ENCODE assay signal across 12 cellular contexts in the genomic region with DNA sequence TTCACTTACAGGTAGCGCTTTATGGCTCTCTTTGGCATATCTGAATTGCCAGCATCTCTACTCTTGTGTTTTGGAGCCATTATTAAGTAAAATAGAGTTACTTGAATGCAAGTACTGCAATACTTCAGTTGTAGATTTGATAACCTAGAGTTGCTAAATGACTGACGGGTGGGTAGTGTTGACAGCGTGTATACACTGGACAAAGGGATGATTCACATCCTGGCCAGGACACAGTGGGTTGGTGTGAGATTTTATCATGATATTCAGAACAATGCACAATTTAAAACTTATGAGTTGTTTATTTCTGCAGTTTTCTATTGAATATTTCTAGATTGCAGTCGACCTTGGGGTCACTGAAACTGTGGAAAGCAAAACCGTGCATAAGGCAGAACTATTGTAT. TPM values are rescaled to one million over a fixed set of nuclear protein-coding genes. Genes with fewer than 3 reads are reported as not detected.
DNase-seq lines count a peak whose midpoint lies in the region; ATAC-seq, FAIRE-seq and TF ChIP-seq lines count a peak whose summit lies in the region.
"Had no signal": no experiment of that assay in that cellular context is flagged by ENCODE, and none has a peak within 500 bp of the region (broad histone marks: within the 10 kb centered on the region; RNA-seq: fewer than 3 reads in every experiment).

No MANE protein-coding gene starts in this region.

- no peak for TF ChIP-seq CTCF in endothelial cell of umbilical vein (IDR thresholded peaks at IDR 0.05; ENCODE audit: extremely low read depth in 1 of 2, insufficient read depth in 1 of 2, low read depth in 1 of 2, low read length in 2 of 2)

- no TSS peak for BruUV-seq in endothelial cell of umbilical vein (replicated peaks; lab: Mats Ljungman, UMichigan)

- no peaks in the 10 kb centered on the region for H3K27me3 ChIP-seq in endothelial cell of umbilical vein (ENCODE audit: control insufficient read depth in 2 of 2, insufficient read depth in 2 of 2, low read length in 2 of 2)
- H3K27me3 ChIP-seq: esophagus muscularis mucosa had no signal

- intact Hi-C loops in endothelial cell of umbilical vein (cut with micrococcal nuclease) = loop anchor here (1.0 kb wide), 2 partner anchors 44 to 67 kb away; a partner anchor contains a TSS

- peak; percentile 85 for FAIRE-seq in endothelial cell of umbilical vein (lab: Jason Lieb, UNC)
- FAIRE-seq: TTC549 had no signal

- no peaks in the 10 kb centered on the region for H3K27me3 Mint-ChIP-seq in activated naive CD8-positive, alpha-beta T cell treated with anti-CD3 and anti-CD28 coated beads, Interleukin-2, amount 50 U/mL, for 24 hours
- no peaks in the 10 kb centered on the region for H3K27me3 Mint-ChIP-seq in activated naive CD8-positive, alpha-beta T cell treated with anti-CD3 and anti-CD28 coated beads for 36 hours
- H3K27me3 Mint-ChIP-seq: type B pancreatic cell had no signal

- POLR2A ChIA-PET in endothelial cell of umbilical vein (lab: Charles Lee) = no interaction called here

- H3K36me3 Mint-ChIP-seq in activated naive CD8-positive, alpha-beta T cell treated with anti-CD3 and anti-CD28 coated beads, Interleukin-2, amount 50 U/mL, for 24 hours (ENCODE audit: low read depth) = peaks cover 11% of the 10 kb centered on the region
- peaks cover 16% of the 10 kb centered on the region for H3K36me3 Mint-ChIP-seq in activated naive CD8-positive, alpha-beta T cell treated with anti-CD3 and anti-CD28 coated beads for 36 hours

- no peak overlapping the region for H3K27ac Mint-ChIP-seq in activated naive CD8-positive, alpha-beta T cell treated with anti-CD3 and anti-CD28 coated beads, Interleukin-2, amount 50 U/mL, for 24 hours
- H3K27ac Mint-ChIP-seq in activated naive CD8-positive, alpha-beta T cell treated with anti-CD3 and anti-CD28 coated beads for 36 hours = no peak overlapping the region
- H3K27ac Mint-ChIP-seq: type B pancreatic cell had no signal

- no peaks in the 10 kb centered on the region for H4K20me1 ChIP-seq in endothelial cell of umbilical vein (replicated peaks; ENCODE audit: control insufficient read depth, extremely low read depth, insufficient read depth, low read length)

- peak overlapping the region; percentile 53 for H3K4me2 ChIP-seq in endothelial cell of umbilical vein (ENCODE audit: insufficient read depth, low read length)

- ATAC-seq in activated naive CD8-positive, alpha-beta T cell treated with anti-CD3 and anti-CD28 coated beads, Interleukin-2, amount 50 U/mL, for 24 hours = peak; percentile 25
- ATAC-seq in HG03442 (IDR thresholded peaks at IDR 0.05; ENCODE audit: unreplicated experiment) = no peak
- no peak for ATAC-seq in HG02642 (IDR thresholded peaks at IDR 0.05; ENCODE audit: poor library complexity, unreplicated experiment)
- no peak for ATAC-seq in HG02852 (IDR thresholded peaks at IDR 0.05; ENCODE audit: unreplicated experiment)

- peaks cover 10% of the 10 kb centered on the region for H3K4me1 Mint-ChIP-seq in activated naive CD8-positive, alpha-beta T cell treated with anti-CD3 and anti-CD28 coated beads, Interleukin-2, amount 50 U/mL, for 24 hours
- H3K4me1 Mint-ChIP-seq in activated naive CD8-positive, alpha-beta T cell treated with anti-CD3 and anti-CD28 coated beads for 36 hours = peaks cover 7% of the 10 kb centered on the region

- no peak overlapping the region for H2AFZ ChIP-seq in endothelial cell of umbilical vein (ENCODE audit: low read depth, low read length)

- H3K36me3 ChIP-seq in endothelial cell of umbilical vein (ENCODE audit: control insufficient read depth in 2 of 2, extremely low read depth in 1 of 2, insufficient read depth in 2 of 2, low read length in 2 of 2) = no peaks in the 10 kb centered on the region

- no peak for TF ChIP-seq POLR2A in endothelial cell of umbilical vein (IDR thresholded peaks at IDR 0.05; ENCODE audit: low read depth, low read length)

- CTCF ChIA-PET in endothelial cell of umbilical vein (lab: Charles Lee) = interaction anchor here (1.8 to 3.3 kb wide), 3 partner anchors 16 to 101 kb away, joined by 4 to 15 read pairs (median 10); a partner anchor contains a TSS

- no peaks in the 10 kb centered on the region for H3K79me2 ChIP-seq in endothelial cell of umbilical vein (ENCODE audit: control insufficient read depth, insufficient read depth, low read length)

- no peaks in the 10 kb centered on the region for H3K9me3 ChIP-seq in endothelial cell of umbilical vein (replicated peaks; ENCODE audit: control insufficient read depth, insufficient read depth, low read length)
- H3K9me3 ChIP-seq: esophagus muscularis mucosa had no signal

- no peak overlapping the region for H3K4me3 Mint-ChIP-seq in activated naive CD8-positive, alpha-beta T cell treated with anti-CD3 and anti-CD28 coated beads, Interleukin-2, amount 50 U/mL, for 24 hours
- H3K4me3 Mint-ChIP-seq in activated naive CD8-positive, alpha-beta T cell treated with anti-CD3 and anti-CD28 coated beads for 36 hours = no peak overlapping the region
- H3K4me3 Mint-ChIP-seq: type B pancreatic cell had no signal

- H3K9ac ChIP-seq in endothelial cell of umbilical vein (replicated peaks; ENCODE audit: extremely low read depth, insufficient read depth, low read length) = no peak overlapping the region

- no peaks in the 10 kb centered on the region for H3K9me1 ChIP-seq in endothelial cell of umbilical vein (replicated peaks; ENCODE audit: control insufficient read depth, extremely low read depth, insufficient read depth, low read length)

- H3K27ac ChIP-seq in endothelial cell of umbilical vein (ENCODE audit: insufficient read depth, low read depth, low read length) = peak overlapping the region; percentile 45
- H3K27ac ChIP-seq: esophagus muscularis mucosa had no signal

- H3K9me3 Mint-ChIP-seq in activated naive CD8-positive, alpha-beta T cell treated with anti-CD3 and anti-CD28 coated beads, Interleukin-2, amount 50 U/mL, for 24 hours = no peaks in the 10 kb centered on the region
- no peaks in the 10 kb centered on the region for H3K9me3 Mint-ChIP-seq in activated naive CD8-positive, alpha-beta T cell treated with anti-CD3 and anti-CD28 coated beads for 36 hours
- H3K9me3 Mint-ChIP-seq: type B pancreatic cell had no signal

- dilution Hi-C loops in endothelial cell of umbilical vein (cut with MboI; ENCODE audit: extremely low pct_ligation_motif_present, low sequenced_read_pairs) = no loop called here

- DNase-seq in activated naive CD8-positive, alpha-beta T cell treated with anti-CD3 and anti-CD28 coated beads, Interleukin-2, amount 50 U/mL, for 24 hours = no peak
- no peak for DNase-seq in activated naive CD8-positive, alpha-beta T cell treated with anti-CD3 and anti-CD28 coated beads for 36 hours
- DNase-seq in OCI-M1 (lab: John Stamatoyannopoulos, UW) (peak; percentile 66), endothelial cell of umbilical vein (ENCODE audit: low read depth, low spot score) (peak; percentile 95), superior temporal gyrus (ENCODE audit: extremely low spot score) (peak; percentile 76)
- DNase-seq: NCI-H2227 treated with DMSO at 0.1 percent for 48 hours had no signal

- H3K4me3 ChIP-seq in endothelial cell of umbilical vein (replicated peaks in 1 of 3; ENCODE audit: insufficient read depth in 1 of 3, low read depth in 1 of 3, low read length in 3 of 3) = no peak overlapping the region
- H3K4me3 ChIP-seq: esophagus muscularis mucosa had no signal

- peaks cover 27% of the 10 kb centered on the region for H3K4me1 ChIP-seq in endothelial cell of umbilical vein (ENCODE audit: control insufficient read depth, extremely low read depth, insufficient read depth, low read length)

TF ChIP-seq in endothelial cell of umbilical vein, 7 proteins besides CTCF, POLR2A, EP300 and RAD21:
- TF ChIP-seq JUN (IDR thresholded peaks at IDR 0.05; ENCODE audit: borderline replicate concordance, insufficient read depth, insufficient read length, low read depth) = peak; percentile 95
- TF ChIP-seq GATA2 (IDR thresholded peaks at IDR 0.05; ENCODE audit: insufficient read depth, insufficient read length, low read depth, low read length) = peak; percentile 99
- TF ChIP-seq, protein P1, sequence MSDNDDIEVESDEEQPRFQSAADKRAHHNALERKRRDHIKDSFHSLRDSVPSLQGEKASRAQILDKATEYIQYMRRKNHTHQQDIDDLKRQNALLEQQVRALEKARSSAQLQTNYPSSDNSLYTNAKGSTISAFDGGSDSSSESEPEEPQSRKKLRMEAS (IDR thresholded peaks at IDR 0.05; ENCODE audit: insufficient read depth, insufficient read length) = no peak
- TF ChIP-seq FOS (IDR thresholded peaks at IDR 0.05; ENCODE audit: borderline replicate concordance, insufficient read depth, low read length) = peak; percentile 84
- no peak for TF ChIP-seq EZH2 (IDR thresholded peaks at IDR 0.05; ENCODE audit: borderline replicate concordance, low read depth, low read length, severe bottlenecking)
- no peak for TF ChIP-seq MYC (IDR thresholded peaks at IDR 0.05; ENCODE audit: low read depth, low read length)
- TF ChIP-seq POLR2AphosphoS5 (IDR thresholded peaks at IDR 0.05; ENCODE audit: insufficient read depth, low read depth, low read length) = peak; percentile 59
TF ChIP-seq in endothelial cell of umbilical vein: peak in this region for 4.

RNA-seq across cellular contexts. Expression of a gene that starts 44.5 kb away (rescaled TPM):
- 10 to 100 TPM; 47.6 to 48.8 TPM for total RNA-seq in activated naive CD8-positive, alpha-beta T cell treated with anti-CD3 and anti-CD28 coated beads for 36 hours
- total RNA-seq in endothelial cell of umbilical vein = 18.5 and 21.8 TPM in 2 replicates
- polyA plus RNA-seq in endothelial cell of umbilical vein = 7.9 and 8.8 TPM in 2 replicates
- polyA plus RNA-seq in endothelial cell of umbilical vein (2011; cell fraction: cytosol; rRNA removed) = 5.9 and 7.9 TPM in 2 replicates
- polyA plus RNA-seq in endothelial cell of umbilical vein (2011; cell fraction: nucleus; rRNA removed) = 5.5 and 7.7 TPM in 2 replicates
- 12.6 and 13.1 TPM in 2 replicates for polyA plus RNA-seq in endothelial cell of umbilical vein (2012)
- 21.4 and 22.7 TPM in 2 replicates for polyA minus RNA-seq in endothelial cell of umbilical vein
- polyA minus RNA-seq in endothelial cell of umbilical vein (2011; cell fraction: cytosol; rRNA and poly(A)+ RNA removed) = 27.8 TPM
- 12.6 and 13.8 TPM in 2 replicates for polyA minus RNA-seq in endothelial cell of umbilical vein (2011; cell fraction: nucleus; rRNA and poly(A)+ RNA removed)

Comparison
In these comparisons a context has a peak if more than half of its experiments do, and no peak if none do; other contexts are left out.
1. DNase-seq: peak in OCI-M1 (single experiment), endothelial cell of umbilical vein (single experiment) and superior temporal gyrus (single experiment); none in activated naive CD8-positive, alpha-beta T cell treated with anti-CD3 and anti-CD28 coated beads, Interleukin-2, amount 50 U/mL, for 24 hours (single experiment) and activated naive CD8-positive, alpha-beta T cell treated with anti-CD3 and anti-CD28 coated beads for 36 hours (single experiment).